Comparison of ENCODE assay signal across 10 cellular contexts in genomic region chr7:158585721-158586498, GRCh38. TPM values are rescaled to one million over a fixed set of nuclear protein-coding genes. Genes with fewer than 3 reads are reported as not detected.
DNase-seq lines count a peak whose midpoint lies in the region; ATAC-seq, FAIRE-seq and TF ChIP-seq lines count a peak whose summit lies in the region.
"Had no signal": no experiment of that assay in that cellular context is flagged by ENCODE, and none has a peak within 500 bp of the region (broad histone marks: within the 10 kb centered on the region; RNA-seq: fewer than 3 reads in every experiment).

No MANE protein-coding gene starts in this region.

- peak overlapping the region; percentile 69 for H3K9ac ChIP-seq in HepG2 (ENCODE audit: insufficient read depth, low read depth, low read length)

- no TSS peak for BruUV-seq in HepG2 (replicated peaks; lab: Mats Ljungman, UMichigan)

- POLR2A ChIA-PET in HepG2 (lab: Yijun Ruan, JAX): interaction anchor here (0.8 to 1.3 kb wide), 4 partner anchors 57 to 122 kb away, joined by 3 to 4 read pairs (median 3); no protein-coding TSS in a partner anchor

- 40% methylated on average over 15 of the region's 17 CpGs for WGBS in HepG2 (ENCODE audit: low lambda C conversion rate)
- 58% methylated on average over 10 of the region's 17 CpGs for WGBS in right lobe of liver (ENCODE audit: insufficient coverage, low coverage, low lambda C conversion rate, missing lambda C conversion rate)
- 40% methylated on average over 17 of the region's 17 CpGs for WGBS in lower leg skin, 2 donors

- H3K27ac Mint-ChIP-seq in activated T-helper 1 cell treated with anti-CD3 and anti-CD28 coated beads, Interleukin-12 subunit alpha, Interleukin-12 subunit beta, Interleukin-2, Interleukin-4 antibody, amounts not matched to agents 30 ng/mL and 10 ng/mL and 1 ng/mL, durations not matched to agents 14 hours and 24 hours and 36 hours: peak overlapping the region; percentile 61

- H3K27ac ChIP-seq in HepG2 (ENCODE audit: extremely low read length, insufficient read depth, low read length): peak overlapping the region; percentile 42
- H3K27ac ChIP-seq in right lobe of liver: no peak overlapping the region

- H3K9me3 ChIP-seq in HepG2 (ENCODE audit: low read length): no peaks in the 10 kb centered on the region
- no peaks in the 10 kb centered on the region for H3K9me3 ChIP-seq in right lobe of liver
- H3K9me3 ChIP-seq in mucosa of descending colon: no peaks in the 10 kb centered on the region

- H3K27me3 ChIP-seq in HepG2 (ENCODE audit: control insufficient read depth in 1 of 2, insufficient read depth in 2 of 2, low read length in 2 of 2): no peaks in the 10 kb centered on the region; a peak in 1 of 5 replicates
- H3K27me3 ChIP-seq in right lobe of liver: peaks cover 0 to 14% of the 10 kb centered on the region in 2 donors

- H3K9me3 Mint-ChIP-seq in activated T-helper 1 cell treated with anti-CD3 and anti-CD28 coated beads, Interleukin-12 subunit alpha, Interleukin-12 subunit beta, Interleukin-2, Interleukin-4 antibody, amounts not matched to agents 30 ng/mL and 10 ng/mL and 1 ng/mL, durations not matched to agents 14 hours and 24 hours and 36 hours: no peaks in the 10 kb centered on the region

- H4K20me1 ChIP-seq in HepG2 (ENCODE audit: insufficient read depth, low read length): no peaks in the 10 kb centered on the region

- intact Hi-C loops in HepG2 (cut with micrococcal nuclease; ENCODE audit: unreplicated experiment) (no loop called here), right lobe of liver (cut with DNase I) (no loop called here), mucosa of descending colon (cut with DNase I, micrococcal nuclease) (no loop called here), lower leg skin (cut with DNase I; ENCODE audit: low total_unique reads) (no loop called here)
- intact Hi-C loops in activated T-helper 1 cell treated with anti-CD3 and anti-CD28 coated beads, Interleukin-12 subunit alpha, Interleukin-12 subunit beta, Interleukin-2, Interleukin-4 antibody, amounts not matched to agents 30 ng/mL and 10 ng/mL and 1 ng/mL, durations not matched to agents 14 hours and 24 hours and 36 hours (cut with micrococcal nuclease): no loop called here

- H3K36me3 ChIP-seq in HepG2 (replicated peaks in 1 of 2; ENCODE audit: control insufficient read depth in 1 of 2, insufficient read depth in 2 of 2, low read length in 2 of 2) (peaks cover 0 to 3% of the 10 kb centered on the region in 2 experiments; a peak in 1 of 5 replicates), right lobe of liver (no peaks in the 10 kb centered on the region), mucosa of descending colon (ENCODE audit: low read depth) (no peaks in the 10 kb centered on the region)

- in situ Hi-C loops in HepG2 (cut with HindIII; ENCODE audit: extremely low pct_ligation_motif_present, low pct_unique_long_range_greater_than_20kb): no loop called here

- no peak for TF ChIP-seq RAD21 in HepG2 (CRISPR knock-in tag; IDR thresholded peaks at IDR 0.05)

- H3K4me1 Mint-ChIP-seq in activated T-helper 1 cell treated with anti-CD3 and anti-CD28 coated beads, Interleukin-12 subunit alpha, Interleukin-12 subunit beta, Interleukin-2, Interleukin-4 antibody, amounts not matched to agents 30 ng/mL and 10 ng/mL and 1 ng/mL, durations not matched to agents 14 hours and 24 hours and 36 hours (ENCODE audit: low read depth): no peaks in the 10 kb centered on the region

- no peak for FAIRE-seq in HepG2 (lab: Jason Lieb, UNC)

- TF ChIP-seq POLR2A in HepG2 (IDR thresholded peaks at IDR 0.05; ENCODE audit: insufficient read depth in 1 of 2, low read depth in 2 of 2, low read length in 2 of 2): no peak
- TF ChIP-seq POLR2A in right lobe of liver (IDR thresholded peaks at IDR 0.05): no peak
- no peak for TF ChIP-seq POLR2A in lower leg skin (IDR thresholded peaks at IDR 0.05)

- H3K4me3 Mint-ChIP-seq in activated T-helper 1 cell treated with anti-CD3 and anti-CD28 coated beads, Interleukin-12 subunit alpha, Interleukin-12 subunit beta, Interleukin-2, Interleukin-4 antibody, amounts not matched to agents 30 ng/mL and 10 ng/mL and 1 ng/mL, durations not matched to agents 14 hours and 24 hours and 36 hours: peak overlapping the region; percentile 57

- H2AFZ ChIP-seq in HepG2 (ENCODE audit: low read length): no peak overlapping the region

- H3K36me3 Mint-ChIP-seq in activated T-helper 1 cell treated with anti-CD3 and anti-CD28 coated beads, Interleukin-12 subunit alpha, Interleukin-12 subunit beta, Interleukin-2, Interleukin-4 antibody, amounts not matched to agents 30 ng/mL and 10 ng/mL and 1 ng/mL, durations not matched to agents 14 hours and 24 hours and 36 hours (ENCODE audit: low read depth): no peaks in the 10 kb centered on the region

- CTCF ChIA-PET in HepG2 (lab: Yijun Ruan, JAX; ENCODE audit: low intra/inter-chr PET ratio, low total read pairs): no interaction called here

- peaks cover 14% of the 10 kb centered on the region for H3K27me3 Mint-ChIP-seq in activated T-helper 1 cell treated with anti-CD3 and anti-CD28 coated beads, Interleukin-12 subunit alpha, Interleukin-12 subunit beta, Interleukin-2, Interleukin-4 antibody, amounts not matched to agents 30 ng/mL and 10 ng/mL and 1 ng/mL, durations not matched to agents 14 hours and 24 hours and 36 hours (ENCODE audit: insufficient read depth)

- TF ChIP-seq EP300 in HepG2 (IDR thresholded peaks at IDR 0.05; ENCODE audit: low read depth in 2 of 2, low read length in 2 of 2): no peak
- no peak for TF ChIP-seq EP300 in HepG2 (CRISPR knock-in tag; IDR thresholded peaks at IDR 0.05; ENCODE audit: borderline replicate concordance)

- H3K4me3 ChIP-seq in HepG2 (replicated peaks in 1 of 3; ENCODE audit: insufficient read depth in 1 of 3, low read depth in 2 of 3, low read length in 3 of 3) (peak overlapping the region; percentile 63 to 73 (median 64)), right lobe of liver (no peak overlapping the region), mucosa of descending colon (no peak overlapping the region), lower leg skin (ENCODE audit: low read depth, poor library complexity, severe bottlenecking) (no peak overlapping the region)

- ATAC-seq in HepG2 (peak; percentile 11), right lobe of liver (no peak), mucosa of descending colon (peak; percentile 58)
- ATAC-seq: sciatic nerve had no signal

- peaks cover 41% of the 10 kb centered on the region for H3K79me2 ChIP-seq in HepG2 (ENCODE audit: insufficient read depth, low read length)

- no peak for DNase-seq in HepG2 (ENCODE audit: low spot score)
- DNase-seq in right lobe of liver: no peak
- DNase-seq in activated T-helper 1 cell treated with anti-CD3 and anti-CD28 coated beads, Interleukin-12 subunit alpha, Interleukin-12 subunit beta, Interleukin-2, Interleukin-4 antibody, amounts not matched to agents 30 ng/mL and 10 ng/mL and 1 ng/mL, durations not matched to agents 14 hours and 24 hours and 36 hours (ENCODE audit: low spot score): no peak
- DNase-seq in mucosa of descending colon: peak in 2 of 3 donors; percentile 54 to 57
- DNase-seq in HK-2 (ENCODE audit: unreplicated experiment): no peak
- DNase-seq in lower leg skin (ENCODE audit: low spot score in 2 of 2): no peak
- no peak for DNase-seq in activated gamma-delta T cell treated with Interleukin-2 at 50 U/mL for 16 hours
- DNase-seq in stimulated activated CD4-positive, alpha-beta T cell treated with anti-CD3 and anti-CD28 coated beads, Interleukin-1b, Interleukin-23, amount 100 ng/mL, for 48 hours: no peak
- DNase-seq: kidney glomerular epithelial cell had no signal

- H3K4me1 ChIP-seq in HepG2 (ENCODE audit: insufficient read depth, low read length) (peaks cover 85% of the 10 kb centered on the region), right lobe of liver (peaks cover 0 to 5% (median 0%) of the 10 kb centered on the region in 4 donors), mucosa of descending colon (ENCODE audit: low read depth) (peaks cover 27% of the 10 kb centered on the region)

- TF ChIP-seq CTCF in HepG2 (CRISPR knock-in tag; IDR thresholded peaks at IDR 0.05) (peak; percentile 66), right lobe of liver (IDR thresholded peaks at IDR 0.05) (no peak), mucosa of descending colon (IDR thresholded peaks at IDR 0.05) (no peak), lower leg skin (IDR thresholded peaks at IDR 0.05) (no peak)

- H3K4me2 ChIP-seq in HepG2 (ENCODE audit: low read depth, low read length): peak overlapping the region; percentile 81

RNA-seq across cellular contexts. Expression of gene PTPRN2, which starts 1.7 kb away (rescaled TPM):
- total RNA-seq in HepG2 (2016; rRNA removed; fragmentation: Illumina TruSeq; extraction: Trizol): 1.7 and 2.5 TPM in 2 replicates
- 0.88 and 1.4 TPM in 2 replicates for total RNA-seq in HepG2 (2016; cell fraction: cytosol; rRNA removed; fragmentation: Illumina TruSeq; extraction: Trizol; ENCODE audit: low read depth)
- total RNA-seq in HepG2 (2016; cell fraction: insoluble cytoplasmic fraction; rRNA removed; fragmentation: Illumina TruSeq; extraction: Trizol): 1.4 and 2.6 TPM in 2 replicates
- total RNA-seq in HepG2 (2016; cell fraction: membrane; rRNA removed; fragmentation: Illumina TruSeq; extraction: Trizol): 2.3 TPM in 2 replicates
- 3.7 and 5.0 TPM in 2 replicates for total RNA-seq in HepG2 (2016; cell fraction: nucleus; rRNA removed; fragmentation: Illumina TruSeq; extraction: Trizol)
- polyA plus RNA-seq in HepG2 (2011; rRNA removed): 24.2 and 50.0 TPM in 2 replicates
- polyA plus RNA-seq in HepG2 (2011; cell fraction: cytosol; rRNA removed): 42.2 and 59.6 TPM in 2 replicates
- 73.6 and 81.5 TPM in 2 replicates for polyA plus RNA-seq in HepG2 (2011; cell fraction: nucleus; rRNA removed)
- 49.0 and 72.5 TPM in 2 replicates for polyA plus RNA-seq in HepG2 (2012)
- 0.94 and 1.3 TPM in 2 replicates for polyA plus RNA-seq in HepG2 (2016; cell fraction: cytosol; fragmentation: Illumina TruSeq; extraction: Trizol; ENCODE audit: low read depth)
- 2.5 TPM in 2 replicates for polyA plus RNA-seq in HepG2 (2016; cell fraction: insoluble cytoplasmic fraction; fragmentation: Illumina TruSeq; extraction: Trizol; ENCODE audit: low read depth)
- 1.7 and 2.2 TPM in 2 replicates for polyA plus RNA-seq in HepG2 (2016; cell fraction: membrane; fragmentation: Illumina TruSeq; extraction: Trizol; ENCODE audit: low read depth)
- 3.0 and 5.1 TPM in 2 replicates for polyA plus RNA-seq in HepG2 (2016; cell fraction: nucleus; fragmentation: Illumina TruSeq; extraction: Trizol; ENCODE audit: insufficient read depth, low read depth)
- 35.1 TPM in 1 of 2 replicates, not detected in the other for polyA minus RNA-seq in HepG2 (2011; rRNA and poly(A)+ RNA removed; ENCODE audit: low replicate concordance)
- polyA minus RNA-seq in HepG2 (2011; cell fraction: cytosol; rRNA and poly(A)+ RNA removed): 18.6 and 43.5 TPM in 2 replicates
- 33.3 and 45.4 TPM in 2 replicates for polyA minus RNA-seq in HepG2 (2011; cell fraction: nucleus; rRNA and poly(A)+ RNA removed)
- under 1 TPM; 0.15 to 0.87 (median 0.67) TPM for total RNA-seq in right lobe of liver
- total RNA-seq in activated T-helper 1 cell treated with anti-CD3 and anti-CD28 coated beads, Interleukin-12 subunit alpha, Interleukin-12 subunit beta, Interleukin-2, Interleukin-4 antibody, amounts not matched to agents 30 ng/mL and 10 ng/mL and 1 ng/mL, durations not matched to agents 14 hours and 24 hours and 36 hours: 0.41 and 0.47 TPM in 2 replicates
- total RNA-seq in mucosa of descending colon: 10 to 100 TPM; 12.5 to 28.0 (median 26.2) TPM
- 1 to 10 TPM in 2 of 4 donors, under 1 TPM in 2; 0.11 to 1.6 (median 0.92) TPM for total RNA-seq in lower leg skin

Comparison
In these comparisons a context has a peak if more than half of its experiments do, and no peak if none do; other contexts are left out.
1. ATAC-seq: peak in HepG2 (single experiment) and mucosa of descending colon (single experiment); none in right lobe of liver (0 of 4).
2. H3K4me3 ChIP-seq: peak in HepG2 (3 of 3); none in right lobe of liver (0 of 3), mucosa of descending colon (single experiment) and lower leg skin (single experiment).
3. DNase-seq: peak in mucosa of descending colon (2 of 3); none in HepG2 (single experiment), right lobe of liver (0 of 3), activated T-helper 1 cell treated with anti-CD3 and anti-CD28 coated beads, Interleukin-12 subunit alpha, Interleukin-12 subunit beta, Interleukin-2, Interleukin-4 antibody, amounts not matched to agents 30 ng/mL and 10 ng/mL and 1 ng/mL, durations not matched to agents 14 hours and 24 hours and 36 hours (single experiment), HK-2 (single experiment), lower leg skin (0 of 2), activated gamma-delta T cell treated with Interleukin-2 at 50 U/mL for 16 hours (single experiment) and stimulated activated CD4-positive, alpha-beta T cell treated with anti-CD3 and anti-CD28 coated beads, Interleukin-1b, Interleukin-23, amount 100 ng/mL, for 48 hours (single experiment).